15 cellular contexts compared by ENCODE assay signal in genomic region chr7:138514044-138514443, GRCh38.
"Had no signal": no experiment of that assay in that cellular context is flagged by ENCODE, and none has a peak within 500 bp of the region (broad histone marks: within the 10 kb centered on the region; RNA-seq: fewer than 3 reads in every experiment).

No MANE protein-coding gene starts in this region.

- H3K4me1 ChIP-seq: colonic mucosa had no signal

- H3K4me3 ChIP-seq: colonic mucosa, psoas muscle, spleen had no signal

- H3K4me3 Mint-ChIP-seq: activated CD8-positive, alpha-beta memory T cell treated with anti-CD3 and anti-CD28 coated beads, Interleukin-2, amount 10 ng/mL, durations not matched to agents 7 days and 5 days; activated naive CD8-positive, alpha-beta T cell treated with anti-CD3 and anti-CD28 coated beads for 36 hours; activated T-cell treated with anti-CD3 and anti-CD28 coated beads, Interleukin-2, amount 50 U/mL, for 24 hours; T-helper 2 cell treated with Interferon-gamma antibody and Interleukin-4, amounts not matched to agents 5 μg/mL and 100 μg/mL, for 36 hours had no signal

- H3K9me3 ChIP-seq: colonic mucosa, psoas muscle had no signal

- H3K27me3 ChIP-seq: colonic mucosa, spleen had no signal

- DNase-seq: activated CD4-positive, alpha-beta T cell treated with anti-CD3 and anti-CD28 coated beads, Interleukin-2, amount 50 U/mL, for 48 hours; activated CD4-positive, CD25-positive, alpha-beta regulatory T cell treated with anti-CD3 and anti-CD28 coated beads, Interleukin-2, amount 50 U/mL, for 72 hours; activated CD8-positive, alpha-beta memory T cell treated with anti-CD3 and anti-CD28 coated beads, Interleukin-2, amount 10 ng/mL, durations not matched to agents 7 days and 5 days; activated effector memory CD4-positive, alpha-beta T cell treated with anti-CD3 and anti-CD28 coated beads, Interleukin-2, amount 50 U/mL, for 16 hours; activated naive CD8-positive, alpha-beta T cell treated with anti-CD3 and anti-CD28 coated beads for 36 hours; activated T-cell treated with anti-CD3 and anti-CD28 coated beads, Interleukin-2, amount 50 U/mL, for 24 hours; anterior cingulate cortex; colonic mucosa; hippocampal formation; psoas muscle; spleen; stimulated activated CD4-positive, alpha-beta T cell treated with anti-CD3 and anti-CD28 coated beads, Interleukin-2, amount 100 ng/mL, for 24 hours; stimulated activated naive CD4-positive, alpha-beta T cell treated with Interleukin-2 at 50 U/mL for 16 hours; SW 1271 had no signal

- H3K27ac ChIP-seq: colonic mucosa, psoas muscle, spleen had no signal

- H3K4me1 Mint-ChIP-seq: activated CD8-positive, alpha-beta memory T cell treated with anti-CD3 and anti-CD28 coated beads, Interleukin-2, amount 10 ng/mL, durations not matched to agents 7 days and 5 days had no signal

- H3K27me3 Mint-ChIP-seq: activated CD8-positive, alpha-beta memory T cell treated with anti-CD3 and anti-CD28 coated beads, Interleukin-2, amount 10 ng/mL, durations not matched to agents 7 days and 5 days; activated naive CD8-positive, alpha-beta T cell treated with anti-CD3 and anti-CD28 coated beads for 36 hours; activated T-cell treated with anti-CD3 and anti-CD28 coated beads, Interleukin-2, amount 50 U/mL, for 24 hours had no signal

- H3K27ac Mint-ChIP-seq: activated CD8-positive, alpha-beta memory T cell treated with anti-CD3 and anti-CD28 coated beads, Interleukin-2, amount 10 ng/mL, durations not matched to agents 7 days and 5 days; activated naive CD8-positive, alpha-beta T cell treated with anti-CD3 and anti-CD28 coated beads for 36 hours; activated T-cell treated with anti-CD3 and anti-CD28 coated beads, Interleukin-2, amount 50 U/mL, for 24 hours; T-helper 2 cell treated with Interferon-gamma antibody and Interleukin-4, amounts not matched to agents 5 μg/mL and 100 μg/mL, for 36 hours had no signal
